21 cellular contexts compared by ENCODE assay signal in the genomic region with DNA sequence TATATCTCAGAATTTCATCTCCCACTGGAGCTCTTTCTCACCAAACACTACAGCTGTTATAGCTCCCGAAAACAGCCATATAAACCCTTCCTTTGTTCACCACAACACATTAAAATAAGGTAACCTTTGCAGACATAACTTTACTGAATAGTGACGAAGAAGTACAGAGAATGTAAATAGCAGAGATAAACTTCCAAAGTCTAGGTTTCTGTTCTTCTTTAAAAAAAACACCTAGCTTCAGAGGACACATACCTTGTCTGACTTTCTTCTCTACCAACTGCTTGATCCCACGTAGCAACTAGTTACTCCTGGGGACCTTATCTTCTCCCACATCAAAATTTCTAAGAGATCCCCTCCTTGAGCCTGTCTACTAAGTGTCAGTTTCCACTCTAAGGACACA. TPM values are rescaled to one million over a fixed set of nuclear protein-coding genes. Genes with fewer than 3 reads are reported as not detected.
DNase-seq lines count a peak whose midpoint lies in the region; ATAC-seq and TF ChIP-seq lines count a peak whose summit lies in the region.
"Had no signal": no experiment of that assay in that cellular context is flagged by ENCODE, and none has a peak within 500 bp of the region (broad histone marks: within the 10 kb centered on the region; RNA-seq: fewer than 3 reads in every experiment).

No MANE protein-coding gene starts in this region.

- H3K4me3 ChIP-seq in cardiac muscle cell = no peak overlapping the region
- H3K4me3 ChIP-seq in endodermal cell (ENCODE audit: low read length) = peak overlapping the region; percentile 55
- H3K4me3 ChIP-seq: A549, BLaER1, GM23338, K562 had no signal

- DNase-seq in cardiac muscle cell (ENCODE audit: low read depth in 1 of 2, low spot score in 1 of 2) (no peak), left cardiac atrium (no peak), endodermal cell (no peak), NCI-H748 treated with DMSO at 0.1 percent for 48 hours (lab: John Stamatoyannopoulos, UW) (no peak)
- DNase-seq: Calu3; CD8-positive, alpha-beta T cell; DMS79 treated with DMSO at 0.1 percent for 48 hours; GF-D8; HCEC 1CT; IMR-90 had no signal

- ATAC-seq in left cardiac atrium (no peak), GM18868 (IDR thresholded peaks at IDR 0.05; ENCODE audit: unreplicated experiment) (peak; percentile 63), GM21390 (IDR thresholded peaks at IDR 0.05; ENCODE audit: unreplicated experiment) (no peak), HG02840 (IDR thresholded peaks at IDR 0.05; ENCODE audit: low FRiP score, unreplicated experiment) (no peak)
- ATAC-seq in stimulated activated memory B cell treated with anti-CD40 and anti-IgM and Interleukin-4, amounts not matched to agents 10 μg/mL and 1 μg/mL and 100 μg/mL, for 72 hours = peak; percentile 59
- ATAC-seq: A549; CD8-positive, alpha-beta T cell; GM23338; K562 had no signal

- no peak overlapping the region for H3K4me3 Mint-ChIP-seq in endodermal cell
- H3K4me3 Mint-ChIP-seq in stimulated activated memory B cell treated with anti-CD40 and anti-IgM and Interleukin-4, amounts not matched to agents 10 μg/mL and 1 μg/mL and 100 μg/mL, for 72 hours = no peak overlapping the region
- H3K4me3 Mint-ChIP-seq: CD14-positive monocyte; CD8-positive, alpha-beta T cell; GM23338 had no signal

- H3K9ac ChIP-seq in endodermal cell (ENCODE audit: extremely low read depth, low read length, poor library complexity, severe bottlenecking) = no peak overlapping the region
- H3K9ac ChIP-seq: BLaER1 had no signal

- no peak overlapping the region for H3K27ac Mint-ChIP-seq in endodermal cell
- no peak overlapping the region for H3K27ac Mint-ChIP-seq in stimulated activated memory B cell treated with anti-CD40 and anti-IgM and Interleukin-4, amounts not matched to agents 10 μg/mL and 1 μg/mL and 100 μg/mL, for 72 hours
- H3K27ac Mint-ChIP-seq: CD14-positive monocyte; CD8-positive, alpha-beta T cell; GM23338 had no signal

- H3K4me1 Mint-ChIP-seq in endodermal cell = no peaks in the 10 kb centered on the region
- peaks cover 6% of the 10 kb centered on the region for H3K4me1 Mint-ChIP-seq in stimulated activated memory B cell treated with anti-CD40 and anti-IgM and Interleukin-4, amounts not matched to agents 10 μg/mL and 1 μg/mL and 100 μg/mL, for 72 hours
- H3K4me1 Mint-ChIP-seq: CD14-positive monocyte, GM23338 had no signal

- H3K36me3 ChIP-seq in cardiac muscle cell (peaks cover 22% of the 10 kb centered on the region), endodermal cell (ENCODE audit: control insufficient read depth, insufficient read depth, low read length) (peaks cover 89% of the 10 kb centered on the region)

- peaks cover 42% of the 10 kb centered on the region for H3K36me3 Mint-ChIP-seq in endodermal cell (ENCODE audit: low read depth)
- H3K36me3 Mint-ChIP-seq in stimulated activated memory B cell treated with anti-CD40 and anti-IgM and Interleukin-4, amounts not matched to agents 10 μg/mL and 1 μg/mL and 100 μg/mL, for 72 hours = peaks cover 37% of the 10 kb centered on the region

- no peaks in the 10 kb centered on the region for H3K27me3 Mint-ChIP-seq in endodermal cell (ENCODE audit: insufficient read depth)
- no peaks in the 10 kb centered on the region for H3K27me3 Mint-ChIP-seq in stimulated activated memory B cell treated with anti-CD40 and anti-IgM and Interleukin-4, amounts not matched to agents 10 μg/mL and 1 μg/mL and 100 μg/mL, for 72 hours

- H3K9me3 Mint-ChIP-seq in endodermal cell = peaks cover 13% of the 10 kb centered on the region
- H3K9me3 Mint-ChIP-seq in stimulated activated memory B cell treated with anti-CD40 and anti-IgM and Interleukin-4, amounts not matched to agents 10 μg/mL and 1 μg/mL and 100 μg/mL, for 72 hours = peaks cover 4% of the 10 kb centered on the region

- WGBS in endodermal cell (ENCODE audit: insufficient coverage in 1 of 2, insufficient read length in 1 of 2), 2 experiments = 87 to 94% methylated on average over 3 of the region's 3 CpGs

- peak overlapping the region; percentile 20 for H3K27ac ChIP-seq in cardiac muscle cell
- no peak overlapping the region for H3K27ac ChIP-seq in endodermal cell (ENCODE audit: low read depth, low read length)
- H3K27ac ChIP-seq: 22Rv1, A549, BLaER1, HL-60 had no signal

- peaks cover 8% of the 10 kb centered on the region for H3K4me1 ChIP-seq in cardiac muscle cell (ENCODE audit: low read depth)
- H3K4me1 ChIP-seq in endodermal cell (ENCODE audit: control insufficient read depth, insufficient read depth, low read length) = peaks cover 2% of the 10 kb centered on the region
- H3K4me1 ChIP-seq: A549, BLaER1 had no signal

- intact Hi-C loops in left cardiac atrium (cut with DNase I) = no loop called here

- no peaks in the 10 kb centered on the region for H3K9me3 ChIP-seq in cardiac muscle cell (ENCODE audit: low read depth)
- H3K9me3 ChIP-seq in endodermal cell (ENCODE audit: control insufficient read depth, low read length) = peaks cover 45% of the 10 kb centered on the region

- no peaks in the 10 kb centered on the region for H3K27me3 ChIP-seq in cardiac muscle cell
- no peaks in the 10 kb centered on the region for H3K27me3 ChIP-seq in endodermal cell (ENCODE audit: control insufficient read depth, insufficient read depth, low read length, poor library complexity, severe bottlenecking)
- H3K27me3 ChIP-seq: BLaER1 had no signal

- TF ChIP-seq CTCF in cardiac muscle cell (IDR thresholded peaks at IDR 0.05; ENCODE audit: low read depth, low read length) (no peak), endodermal cell (conservative IDR thresholded peaks at IDR 0.05) (no peak)

RNA-seq across cellular contexts. Expression of a gene that starts 32.3 kb away (rescaled TPM):
- total RNA-seq in cardiac muscle cell (39.8 and 86.5 TPM in 2 replicates), left cardiac atrium (10 to 100 TPM; 34.8 to 55.7 TPM), endodermal cell (100 to 1,000 TPM; 125 to 139 TPM)
- 28.7 and 45.6 TPM in 2 replicates for polyA plus RNA-seq in cardiac muscle cell
- polyA plus RNA-seq in endodermal cell (2013, experiment 1 of 2) = 90.9 TPM
- polyA plus RNA-seq in endodermal cell (2013, experiment 2 of 2) = 94.2 TPM

Comparison
In these comparisons a context has a peak if more than half of its experiments do, and no peak if none do; other contexts are left out.
1. ATAC-seq: peak in GM18868 (single experiment) and stimulated activated memory B cell treated with anti-CD40 and anti-IgM and Interleukin-4, amounts not matched to agents 10 μg/mL and 1 μg/mL and 100 μg/mL, for 72 hours (single experiment); none in left cardiac atrium (0 of 2), GM21390 (single experiment) and HG02840 (single experiment).